9 cellular contexts compared by ENCODE assay signal in the genomic region with DNA sequence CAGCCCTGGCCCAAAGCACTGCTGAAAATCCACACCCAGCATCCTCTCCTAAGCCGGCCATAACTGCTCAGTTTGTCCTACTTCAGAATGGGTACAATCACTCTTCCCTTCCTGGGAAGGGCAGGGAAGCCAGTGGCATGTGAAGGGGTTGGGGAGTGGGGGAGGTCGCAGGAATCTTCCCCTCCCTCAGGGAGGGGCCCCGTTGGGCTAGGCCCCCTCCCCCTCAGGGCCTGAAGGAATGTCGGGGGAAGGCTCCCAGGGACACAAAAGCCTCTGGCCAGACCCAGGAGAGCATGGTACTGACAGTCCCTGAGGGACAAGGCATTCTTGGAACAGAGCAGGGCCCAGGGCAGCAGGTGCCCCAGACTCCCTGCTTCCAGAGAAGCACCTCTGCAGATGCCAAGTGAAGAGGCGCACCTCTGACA. TPM values are rescaled to one million over a fixed set of nuclear protein-coding genes. Genes with fewer than 3 reads are reported as not detected.
DNase-seq lines count a peak whose midpoint lies in the region; ATAC-seq, FAIRE-seq and TF ChIP-seq lines count a peak whose summit lies in the region.
"Had no signal": no experiment of that assay in that cellular context is flagged by ENCODE, and none has a peak within 500 bp of the region (broad histone marks: within the 10 kb centered on the region; RNA-seq: fewer than 3 reads in every experiment).

No MANE protein-coding gene starts in this region.

- peaks cover 3% of the 10 kb centered on the region for H3K36me3 Mint-ChIP-seq in activated naive CD4-positive, alpha-beta T cell treated with anti-CD3 and anti-CD28 coated beads, Interleukin-2, amount 50 U/mL, for 24 hours

- peaks cover 10 to 18% of the 10 kb centered on the region in 2 experiments for H3K36me3 ChIP-seq in GM12878 (ENCODE audit: control insufficient read depth in 2 of 2, insufficient read depth in 2 of 2, low read length in 1 of 2)
- H3K36me3 ChIP-seq in liver (ENCODE audit: control insufficient read depth in 4 of 4, insufficient read depth in 3 of 4, low read depth in 1 of 4, low read length in 3 of 4), result peaks cover 2 to 28% (median 17%) of the 10 kb centered on the region in 4 donors
- H3K36me3 ChIP-seq in upper lobe of left lung, result peaks cover 15 to 40% (median 34%) of the 10 kb centered on the region in 4 donors

- CTCF ChIA-PET in GM12878 (lab: Yijun Ruan, JAX), result interaction anchor here (1.2 to 2.4 kb wide), 2 partner anchors 8 to 128 kb away, joined by 3 to 10 read pairs; partner anchors contain the start of gene CDC20

- H3K27me3 ChIP-seq in GM12878 (replicated peaks in 1 of 2; ENCODE audit: control insufficient read depth in 2 of 2, insufficient read depth in 2 of 2, low read length in 1 of 2), result no peaks in the 10 kb centered on the region
- no peaks in the 10 kb centered on the region for H3K27me3 ChIP-seq in liver (ENCODE audit: control insufficient read depth in 4 of 4, insufficient read depth in 4 of 4, low read length in 3 of 4)
- H3K27me3 ChIP-seq in upper lobe of left lung, result no peaks in the 10 kb centered on the region

- no peak for TF ChIP-seq CTCF in GM12878 (IDR thresholded peaks at IDR 0.05 in 2 of 3, conservative IDR thresholded peaks at IDR 0.05 in 1 of 3; ENCODE audit: control insufficient read depth in 2 of 3, extremely low read depth in 1 of 3, insufficient read depth in 1 of 3, low read depth in 3 of 3, low read length in 3 of 3)
- TF ChIP-seq CTCF in liver (IDR thresholded peaks at IDR 0.05; ENCODE audit: low read depth, low read length, missing input control), result no peak
- no peak for TF ChIP-seq CTCF in upper lobe of left lung (IDR thresholded peaks at IDR 0.05)

- TF ChIP-seq EP300 in GM12878 (IDR thresholded peaks at IDR 0.05; ENCODE audit: borderline replicate concordance in 1 of 2, control insufficient read depth in 1 of 2, low read depth in 2 of 2, low read length in 2 of 2) (no peak), upper lobe of left lung (IDR thresholded peaks at IDR 0.05) (no peak)

- H3K4me3 ChIP-seq in GM12878, result peak overlapping the region; percentile 100
- peak overlapping the region in 2 of 3 donors; percentile 52 to 71 for H3K4me3 ChIP-seq in liver (ENCODE audit: low read depth in 1 of 3, low read length in 3 of 3)
- peak overlapping the region; percentile 68 to 90 (median 85) for H3K4me3 ChIP-seq in upper lobe of left lung

- POLR2A ChIA-PET in GM12878 (lab: Charles Lee), result interaction anchor here (0.6 to 2.5 kb wide), 5 partner anchors 9 to 949 kb away, joined by 3 to 25 read pairs (median 5); partner anchors contain the start of genes CDC20 and HYI

- peak overlapping the region; percentile 94 for H3K4me2 ChIP-seq in GM12878 (ENCODE audit: control insufficient read depth, insufficient read depth)

- H3K79me2 ChIP-seq in GM12878 (ENCODE audit: control insufficient read depth, insufficient read depth, low read length), result peaks cover 39% of the 10 kb centered on the region

- in situ Hi-C loops in GM12878 (cut with MboI), result no loop called here

- ATAC-seq in GM12878 (no peak; the same call in 2 of the 3 replicates), upper lobe of left lung (ENCODE audit: low FRiP score in 2 of 2) (no peak)

- 3% methylated on average over 4 of the region's 5 CpGs for WGBS in GM12878 (ENCODE audit: insufficient coverage, insufficient replicate concordance, low lambda C conversion rate, missing lambda C conversion rate)
- WGBS in liver, result 42% methylated on average over 5 of the region's 5 CpGs
- WGBS in upper lobe of left lung, 2 donors, result 28% methylated on average over 5 of the region's 5 CpGs; no CpG with 5 or more reads in 1 of the 2 donors

- peaks cover 8% of the 10 kb centered on the region for H3K4me1 ChIP-seq in GM12878 (ENCODE audit: control insufficient read depth, insufficient read depth, low read length)
- H3K4me1 ChIP-seq in liver (ENCODE audit: control insufficient read depth in 4 of 4, insufficient read depth in 4 of 4, low read length in 3 of 4), result peaks cover 7 to 22% (median 16%) of the 10 kb centered on the region in 4 donors
- peaks cover 25 to 41% (median 31%) of the 10 kb centered on the region in 4 donors for H3K4me1 ChIP-seq in upper lobe of left lung

- no peaks in the 10 kb centered on the region for H3K27me3 Mint-ChIP-seq in activated naive CD4-positive, alpha-beta T cell treated with anti-CD3 and anti-CD28 coated beads, Interleukin-2, amount 50 U/mL, for 24 hours

- no peak for FAIRE-seq in GM12878 (lab: Jason Lieb, UNC)

- no TSS peak for BruUV-seq in GM12878 (replicated peaks; lab: Mats Ljungman, UMichigan)

- H3K9me3 ChIP-seq in GM12878 (replicated peaks; ENCODE audit: control insufficient read depth, insufficient read depth, low read length), result no peaks in the 10 kb centered on the region
- H3K9me3 ChIP-seq in liver (ENCODE audit: control insufficient read depth in 4 of 4, low read length in 3 of 4), result no peaks in the 10 kb centered on the region
- no peaks in the 10 kb centered on the region for H3K9me3 ChIP-seq in upper lobe of left lung

- H2AFZ ChIP-seq in GM12878 (ENCODE audit: control insufficient read depth, low read depth, low read length), result no peak overlapping the region

- RAD21 ChIA-PET in GM12878 (lab: Charles Lee; ENCODE audit: unreplicated experiment), result interaction anchor here (3.0 kb wide), 1 partner anchor 8 kb away, joined by 15 read pairs; the partner anchor contains the start of gene CDC20

- DNase-seq in activated naive CD4-positive, alpha-beta T cell treated with anti-CD3 and anti-CD28 coated beads, Interleukin-2, amount 50 U/mL, for 16 hours, result no peak
- no peak for DNase-seq in GM12878 (ENCODE audit: low read depth, low spot score)
- DNase-seq in upper lobe of left lung, result no peak
- no peak for DNase-seq in cerebellum (ENCODE audit: low spot score)
- no peak for DNase-seq in NCI-H82 treated with DMSO at 0.1 percent for 48 hours (lab: John Stamatoyannopoulos, UW; ENCODE audit: unreplicated experiment)
- DNase-seq in inferior parietal cortex (ENCODE audit: extremely low spot score), result no peak

- H3K27ac Mint-ChIP-seq in activated naive CD4-positive, alpha-beta T cell treated with anti-CD3 and anti-CD28 coated beads, Interleukin-2, amount 50 U/mL, for 24 hours, result peak overlapping the region; percentile 96

- SMC1A ChIA-PET in GM12878 (lab: Charles Lee; ENCODE audit: uncharacterized antibody, unreplicated experiment), result interaction anchor here (1.2 to 5.0 kb wide), 2 partner anchors 24 to 127 kb away, joined by 3 to 24 read pairs; partner anchors contain the start of gene SZT2

- H3K27ac ChIP-seq in GM12878 (ENCODE audit: control insufficient read depth, insufficient read depth), result peak overlapping the region; percentile 95
- H3K27ac ChIP-seq in liver (ENCODE audit: low read depth in 1 of 2, low read length in 2 of 2), result peak overlapping the region in 1 of 2 donors; percentile 86
- peak overlapping the region; percentile 93 to 98 (median 98) for H3K27ac ChIP-seq in upper lobe of left lung

- no peaks in the 10 kb centered on the region for H4K20me1 ChIP-seq in GM12878 (ENCODE audit: control insufficient read depth, insufficient read depth)

- no peak for TF ChIP-seq POLR2A in GM12878 (IDR thresholded peaks at IDR 0.05; ENCODE audit: low read depth, low read length)
- no peak for TF ChIP-seq POLR2A in upper lobe of left lung (IDR thresholded peaks at IDR 0.05)

- peak overlapping the region; percentile 90 for H3K4me3 Mint-ChIP-seq in activated naive CD4-positive, alpha-beta T cell treated with anti-CD3 and anti-CD28 coated beads, Interleukin-2, amount 50 U/mL, for 24 hours

- no peaks in the 10 kb centered on the region for H3K9me3 Mint-ChIP-seq in activated naive CD4-positive, alpha-beta T cell treated with anti-CD3 and anti-CD28 coated beads, Interleukin-2, amount 50 U/mL, for 24 hours

- TF ChIP-seq RAD21 in GM12878 (IDR thresholded peaks at IDR 0.05; ENCODE audit: insufficient read depth, low read depth, low read length) (no peak), liver (IDR thresholded peaks at IDR 0.05) (no peak)

- intact Hi-C loops in GM12878 (cut with micrococcal nuclease; ENCODE audit: unreplicated experiment), result loop anchor here (5.0 kb wide), 1 partner anchor 69 kb away; no protein-coding TSS in a partner anchor

- H3K9ac ChIP-seq in GM12878 (ENCODE audit: control insufficient read depth, insufficient read depth, low read length), result peak overlapping the region; percentile 96
- H3K9ac ChIP-seq in liver (ENCODE audit: low read depth in 1 of 2, low read length in 2 of 2), result no peak overlapping the region

- peaks cover 36% of the 10 kb centered on the region for H3K4me1 Mint-ChIP-seq in activated naive CD4-positive, alpha-beta T cell treated with anti-CD3 and anti-CD28 coated beads, Interleukin-2, amount 50 U/mL, for 24 hours

RNA-seq across cellular contexts. Expression of gene ELOVL1, which starts 1.2 kb away (rescaled TPM):
- total RNA-seq in GM12878 (2013; cell fraction: nucleolus; rRNA removed), result 21.6 and 23.9 TPM in 2 replicates
- 77.4 and 88.2 TPM in 2 replicates for total RNA-seq in GM12878 (2014; rRNA removed)
- 55.4 and 58.5 TPM in 2 replicates for total RNA-seq in GM12878 (2014; rRNA removed; fragmentation: Illumina TruSeq; extraction: Trizol)
- total RNA-seq in GM12878 (2021), result 66.8 and 68.0 TPM in 2 replicates
- polyA plus RNA-seq in GM12878 (2011; ENCODE audit: low read depth), result 96.7 TPM
- 88.7 and 139 TPM in 2 replicates for polyA plus RNA-seq in GM12878 (2011; rRNA removed)
- 127 and 142 TPM in 2 replicates for polyA plus RNA-seq in GM12878 (2011; cell fraction: cytosol; rRNA removed)
- polyA plus RNA-seq in GM12878 (2011; cell fraction: nucleus; rRNA removed), result 123 and 135 TPM in 2 replicates
- polyA plus RNA-seq in GM12878 (2012), result 59.9 and 92.0 TPM in 2 replicates
- 102 and 126 TPM in 2 replicates for polyA plus RNA-seq in GM12878 (2014; fragmentation: Illumina TruSeq; extraction: Trizol)
- 10 to 100 TPM; 62.7 to 68.4 TPM for polyA plus RNA-seq in GM12878 (2014; fragmentation: Nextera tagmentation; extraction: Ambion mirVana)
- 91.3 and 97.8 TPM in 2 replicates for polyA plus RNA-seq in GM12878 (2014; rRNA removed)
- 100 to 1,000 TPM in 1 of 2 experiments, 10 to 100 TPM in 1; 92.6 to 111 TPM for polyA plus RNA-seq in GM12878 (2016; fragmentation: Nextera tagmentation; extraction: Ambion mirVana)
- polyA minus RNA-seq in GM12878 (2011; rRNA and poly(A)+ RNA removed), result 69.1 and 73.7 TPM in 2 replicates
- polyA minus RNA-seq in GM12878 (2011; cell fraction: cytosol; rRNA and poly(A)+ RNA removed), result 17.8 and 25.6 TPM in 2 replicates
- 19.2 and 27.0 TPM in 2 replicates for polyA minus RNA-seq in GM12878 (2011; cell fraction: nucleus; rRNA and poly(A)+ RNA removed)
- total RNA-seq in liver, result 10 to 100 TPM; 12.8 to 50.3 TPM
- 10 to 100 TPM; 25.2 to 45.4 TPM for polyA plus RNA-seq in liver
- total RNA-seq in upper lobe of left lung, result 100 to 1,000 TPM in 1 of 6 donors, 10 to 100 TPM in 5; 32.5 to 118 (median 72.0) TPM
- 5.0 TPM for total RNA-seq in cerebellum

RNA-seq across cellular contexts. Expression of gene CDC20, which starts 7.8 kb away (rescaled TPM):
- total RNA-seq in GM12878 (2013; cell fraction: nucleolus; rRNA removed), result 12.5 and 14.0 TPM in 2 replicates
- 197 and 213 TPM in 2 replicates for total RNA-seq in GM12878 (2014; rRNA removed)
- total RNA-seq in GM12878 (2014; rRNA removed; fragmentation: Illumina TruSeq; extraction: Trizol), result 81.5 and 82.0 TPM in 2 replicates
- total RNA-seq in GM12878 (2021), result 192 and 205 TPM in 2 replicates
- 33.1 TPM for polyA plus RNA-seq in GM12878 (2011; ENCODE audit: low read depth)
- polyA plus RNA-seq in GM12878 (2011; rRNA removed), result 37.3 and 103 TPM in 2 replicates
- 137 and 176 TPM in 2 replicates for polyA plus RNA-seq in GM12878 (2011; cell fraction: cytosol; rRNA removed)
- polyA plus RNA-seq in GM12878 (2011; cell fraction: nucleus; rRNA removed), result 181 and 197 TPM in 2 replicates
- polyA plus RNA-seq in GM12878 (2012), result 62.9 and 68.2 TPM in 2 replicates
- 91.9 and 135 TPM in 2 replicates for polyA plus RNA-seq in GM12878 (2014; fragmentation: Illumina TruSeq; extraction: Trizol)
- polyA plus RNA-seq in GM12878 (2014; fragmentation: Nextera tagmentation; extraction: Ambion mirVana), result 10 to 100 TPM; 36.3 to 63.1 TPM
- 165 and 225 TPM in 2 replicates for polyA plus RNA-seq in GM12878 (2014; rRNA removed)
- polyA plus RNA-seq in GM12878 (2016; fragmentation: Nextera tagmentation; extraction: Ambion mirVana), result 100 to 1,000 TPM; 299 to 347 TPM
- polyA minus RNA-seq in GM12878 (2011; rRNA and poly(A)+ RNA removed), result 128 and 180 TPM in 2 replicates
- polyA minus RNA-seq in GM12878 (2011; cell fraction: cytosol; rRNA and poly(A)+ RNA removed), result 67.0 and 84.4 TPM in 2 replicates
- 40.5 and 61.7 TPM in 2 replicates for polyA minus RNA-seq in GM12878 (2011; cell fraction: nucleus; rRNA and poly(A)+ RNA removed)
- 10 to 100 TPM in 1 of 2 donors, under 1 TPM in 1; 0.25 to 73.4 TPM for total RNA-seq in liver
- 1 to 10 TPM; 2.0 to 4.9 TPM for polyA plus RNA-seq in liver
- total RNA-seq in upper lobe of left lung, result 1 to 10 TPM in 5 of 6 donors, not detected in 1; 2.1 to 8.4 (median 2.9) TPM
- 14.2 TPM for total RNA-seq in cerebellum

RNA-seq across cellular contexts. Expression of gene MED8, which starts 23.0 kb away (rescaled TPM):
- total RNA-seq in GM12878 (2013; cell fraction: nucleolus; rRNA removed), result 71.8 and 72.3 TPM in 2 replicates
- 39.7 and 42.6 TPM in 2 replicates for total RNA-seq in GM12878 (2014; rRNA removed)
- 32.6 and 33.3 TPM in 2 replicates for total RNA-seq in GM12878 (2014; rRNA removed; fragmentation: Illumina TruSeq; extraction: Trizol)
- total RNA-seq in GM12878 (2021), result 37.4 and 39.4 TPM in 2 replicates
- 33.4 TPM for polyA plus RNA-seq in GM12878 (2011; ENCODE audit: low read depth)
- 16.5 and 20.2 TPM in 2 replicates for polyA plus RNA-seq in GM12878 (2011; rRNA removed)
- 19.1 and 23.5 TPM in 2 replicates for polyA plus RNA-seq in GM12878 (2011; cell fraction: cytosol; rRNA removed)
- polyA plus RNA-seq in GM12878 (2011; cell fraction: nucleus; rRNA removed), result 32.6 and 36.7 TPM in 2 replicates
- polyA plus RNA-seq in GM12878 (2012), result 43.9 and 45.3 TPM in 2 replicates
- 37.6 and 39.2 TPM in 2 replicates for polyA plus RNA-seq in GM12878 (2014; fragmentation: Illumina TruSeq; extraction: Trizol)
- polyA plus RNA-seq in GM12878 (2014; fragmentation: Nextera tagmentation; extraction: Ambion mirVana), result 10 to 100 TPM; 59.8 to 61.7 TPM
- polyA plus RNA-seq in GM12878 (2014; rRNA removed), result 21.9 and 25.4 TPM in 2 replicates
- polyA plus RNA-seq in GM12878 (2016; fragmentation: Nextera tagmentation; extraction: Ambion mirVana), result 10 to 100 TPM; 57.3 to 58.7 TPM
- polyA minus RNA-seq in GM12878 (2011; rRNA and poly(A)+ RNA removed), result 15.9 and 18.0 TPM in 2 replicates
- polyA minus RNA-seq in GM12878 (2011; cell fraction: cytosol; rRNA and poly(A)+ RNA removed), result 10.0 and 11.0 TPM in 2 replicates
- 15.5 and 20.4 TPM in 2 replicates for polyA minus RNA-seq in GM12878 (2011; cell fraction: nucleus; rRNA and poly(A)+ RNA removed)
- 10 to 100 TPM; 26.2 to 37.6 TPM for total RNA-seq in liver
- 10 to 100 TPM; 26.6 to 31.6 TPM for polyA plus RNA-seq in liver
- 10 to 100 TPM; 13.8 to 59.7 (median 38.4) TPM for total RNA-seq in upper lobe of left lung
- total RNA-seq in cerebellum, result 17.0 TPM

RNA-seq across cellular contexts. Expression of gene SZT2, which starts 23.1 kb away (rescaled TPM):
- total RNA-seq in GM12878 (2013; cell fraction: nucleolus; rRNA removed), result 188 and 198 TPM in 2 replicates
- total RNA-seq in GM12878 (2014; rRNA removed) (16.5 and 18.0 TPM in 2 replicates), GM12878 (2014; rRNA removed; fragmentation: Illumina TruSeq; extraction: Trizol) (12.5 and 12.7 TPM in 2 replicates), GM12878 (2021) (33.8 and 38.3 TPM in 2 replicates), liver (10 to 100 TPM; 18.4 to 31.0 TPM), upper lobe of left lung (100 to 1,000 TPM in 1 of 6 donors, 10 to 100 TPM in 5; 33.3 to 184 (median 57.0) TPM), cerebellum (49.4 TPM)
- 10.4 TPM for polyA plus RNA-seq in GM12878 (2011; ENCODE audit: low read depth)
- polyA plus RNA-seq in GM12878 (2011; rRNA removed) (6.0 and 10.7 TPM in 2 replicates), GM12878 (2014; fragmentation: Illumina TruSeq; extraction: Trizol) (11.1 and 16.5 TPM in 2 replicates), GM12878 (2014; fragmentation: Nextera tagmentation; extraction: Ambion mirVana) (1 to 10 TPM; 1.4 to 1.9 TPM), GM12878 (2014; rRNA removed) (23.8 and 27.3 TPM in 2 replicates), GM12878 (2016; fragmentation: Nextera tagmentation; extraction: Ambion mirVana) (10 to 100 TPM in 1 of 2 experiments, 1 to 10 TPM in 1; 10.0 to 12.6 TPM), liver (1 to 10 TPM; 4.8 to 5.4 TPM)
- polyA plus RNA-seq in GM12878 (2011; cell fraction: cytosol; rRNA removed), result 6.8 and 8.6 TPM in 2 replicates
- polyA plus RNA-seq in GM12878 (2011; cell fraction: nucleus; rRNA removed), result 72.8 and 81.1 TPM in 2 replicates
- 14.3 and 15.1 TPM in 2 replicates for polyA plus RNA-seq in GM12878 (2012)
- polyA minus RNA-seq in GM12878 (2011; rRNA and poly(A)+ RNA removed), result 42.5 and 57.0 TPM in 2 replicates
- polyA minus RNA-seq in GM12878 (2011; cell fraction: cytosol; rRNA and poly(A)+ RNA removed), result 7.5 and 8.1 TPM in 2 replicates
- polyA minus RNA-seq in GM12878 (2011; cell fraction: nucleus; rRNA and poly(A)+ RNA removed), result 46.7 and 73.6 TPM in 2 replicates

RNA-seq across cellular contexts. Expression of gene MPL, which starts 29.0 kb away (rescaled TPM):
- total RNA-seq in GM12878 (2013; cell fraction: nucleolus; rRNA removed), result not detected in 2 replicates
- total RNA-seq in GM12878 (2014; rRNA removed) (not detected in 2 replicates), GM12878 (2014; rRNA removed; fragmentation: Illumina TruSeq; extraction: Trizol) (not detected in 2 replicates), GM12878 (2021) (not detected in 2 replicates), liver (1 to 10 TPM in 1 of 2 donors, not detected in 1; 1.0 TPM), upper lobe of left lung (1 to 10 TPM in 1 of 6 donors, under 1 TPM in 5; 0.24 to 6.3 (median 0.74) TPM), cerebellum (not detected)
- polyA plus RNA-seq in GM12878 (2011; ENCODE audit: low read depth), result not detected
- polyA plus RNA-seq in GM12878 (2011; rRNA removed) (not detected in 2 replicates), GM12878 (2014; fragmentation: Illumina TruSeq; extraction: Trizol) (not detected in 2 replicates), GM12878 (2014; fragmentation: Nextera tagmentation; extraction: Ambion mirVana) (not detected), GM12878 (2014; rRNA removed) (not detected in 2 replicates), GM12878 (2016; fragmentation: Nextera tagmentation; extraction: Ambion mirVana) (not detected), liver (under 1 TPM in 1 of 2 donors, not detected in 1; 0.03 TPM)
- not detected in 2 replicates for polyA plus RNA-seq in GM12878 (2011; cell fraction: cytosol; rRNA removed)
- polyA plus RNA-seq in GM12878 (2011; cell fraction: nucleus; rRNA removed), result not detected in 2 replicates
- polyA plus RNA-seq in GM12878 (2012), result not detected in 2 replicates
- polyA minus RNA-seq in GM12878 (2011; rRNA and poly(A)+ RNA removed), result not detected in 2 replicates
- polyA minus RNA-seq in GM12878 (2011; cell fraction: cytosol; rRNA and poly(A)+ RNA removed), result not detected in 2 replicates
- polyA minus RNA-seq in GM12878 (2011; cell fraction: nucleus; rRNA and poly(A)+ RNA removed), result not detected in 2 replicates
- total RNA-seq: activated CD8-positive, alpha-beta memory T cell treated with anti-CD3 and anti-CD28 coated beads for 36 hours had no signal
